1 cellular context compared by ENCODE assay signal in genomic region chr9:35603986-35604577, GRCh38.
A peak's percentile ranks its signal among the peaks of the same experiment; 100 is the strongest.
TF ChIP-seq lines count a peak whose summit lies in the region.

No MANE protein-coding gene starts in this region.

TF ChIP-seq in HepG2, 621 proteins besides CTCF, POLR2A, EP300 and RAD21 (continued from another document and continues in another):
- TF ChIP-seq PRDM15 (CRISPR knock-in tag; IDR thresholded peaks at IDR 0.05) (no peak), ZNF850 (CRISPR knock-in tag; conservative IDR thresholded peaks at IDR 0.05) (no peak), HMGXB3 (CRISPR knock-in tag; IDR thresholded peaks at IDR 0.05; ENCODE audit: borderline replicate concordance) (peak; percentile 87), ZNF121 (CRISPR knock-in tag; IDR thresholded peaks at IDR 0.05) (no peak), ZNF383 (CRISPR knock-in tag; IDR thresholded peaks at IDR 0.05; ENCODE audit: borderline replicate concordance) (peak; percentile 68; the same call in 1 of the 2 replicates), USF2 (IDR thresholded peaks at IDR 0.05; ENCODE audit: low read depth, low read length) (no peak), USF2 (CRISPR knock-in tag; IDR thresholded peaks at IDR 0.05; ENCODE audit: borderline replicate concordance) (no peak), ZNF530 (CRISPR knock-in tag; IDR thresholded peaks at IDR 0.05; ENCODE audit: low read depth) (no peak), FIP1L1 (IDR thresholded peaks at IDR 0.05; ENCODE audit: borderline replicate concordance, insufficient read depth, low read depth, low read length) (0 out of 2 replicates have a peak, but pooled peaks have one; percentile 56), SUZ12 (IDR thresholded peaks at IDR 0.05; ENCODE audit: low read depth, low read length) (no peak), ZSCAN5A (CRISPR knock-in tag; IDR thresholded peaks at IDR 0.05; ENCODE audit: borderline replicate concordance) (peak; percentile 97; the same call in 1 of the 2 replicates), ZNF496 (CRISPR knock-in tag; IDR thresholded peaks at IDR 0.05; ENCODE audit: insufficient replicate concordance) (no peak), E2F1 (CRISPR knock-in tag; IDR thresholded peaks at IDR 0.05) (no peak), ZSCAN31 (CRISPR knock-in tag; IDR thresholded peaks at IDR 0.05; ENCODE audit: low read depth) (0 out of 2 replicates have a peak, but pooled peaks have one; percentile 13), ZNF773 (CRISPR knock-in tag; IDR thresholded peaks at IDR 0.05; ENCODE audit: borderline replicate concordance) (no peak), ZBTB43 (CRISPR knock-in tag; conservative IDR thresholded peaks at IDR 0.05) (no peak; the same call in 1 of the 2 replicates), MYC (CRISPR knock-in tag; IDR thresholded peaks at IDR 0.05; ENCODE audit: borderline replicate concordance) (peak; percentile 88), TOE1 (CRISPR knock-in tag; IDR thresholded peaks at IDR 0.05) (no peak), JUN (CRISPR knock-in tag; IDR thresholded peaks at IDR 0.05) (peak; percentile 33; the same call in 1 of the 2 replicates), ZFX (CRISPR knock-in tag; IDR thresholded peaks at IDR 0.05; ENCODE audit: low read depth) (peak; percentile 47; the same call in 1 of the 2 replicates), TRIM24 (CRISPR knock-in tag; IDR thresholded peaks at IDR 0.05) (no peak), DPF2 (CRISPR knock-in tag; IDR thresholded peaks at IDR 0.05; ENCODE audit: borderline replicate concordance, low read depth) (no peak), JUND (CRISPR knock-in tag; IDR thresholded peaks at IDR 0.05) (no peak), TBL1XR1 (IDR thresholded peaks at IDR 0.05; ENCODE audit: borderline replicate concordance, low read length, partially characterized antibody) (no peak), HOXA3 (CRISPR knock-in tag; IDR thresholded peaks at IDR 0.05) (peak; percentile 90), TEAD3 (CRISPR knock-in tag; optimal IDR thresholded peaks at IDR 0.05; ENCODE audit: borderline replicate concordance) (peak; percentile 73), ZNF597 (CRISPR knock-in tag; IDR thresholded peaks at IDR 0.05) (no peak), PHF5A (CRISPR knock-in tag; IDR thresholded peaks at IDR 0.05; ENCODE audit: low read depth, unreplicated experiment) (peak; percentile 28), ZZZ3 (CRISPR knock-in tag; IDR thresholded peaks at IDR 0.05; ENCODE audit: borderline replicate concordance) (peak; percentile 74; the same call in 1 of the 2 replicates), ZNF230 (CRISPR knock-in tag; IDR thresholded peaks at IDR 0.05) (peak; percentile 86), ZMAT3 (CRISPR knock-in tag; conservative IDR thresholded peaks at IDR 0.05) (peak; percentile 84; the same call in 1 of the 2 replicates), HIVEP1 (CRISPR knock-in tag; IDR thresholded peaks at IDR 0.05) (no peak), ZNF746 (CRISPR knock-in tag; IDR thresholded peaks at IDR 0.05) (peak; percentile 40; the same call in 1 of the 2 replicates), ZFP41 (CRISPR knock-in tag; IDR thresholded peaks at IDR 0.05; ENCODE audit: borderline replicate concordance) (no peak), RFXANK (CRISPR knock-in tag; IDR thresholded peaks at IDR 0.05) (peak; percentile 92), KMT2B (CRISPR knock-in tag; IDR thresholded peaks at IDR 0.05) (peak; percentile 90), NONO (IDR thresholded peaks at IDR 0.05) (no peak), NONO (CRISPR knock-in tag; conservative IDR thresholded peaks at IDR 0.05) (peak; percentile 83), FOXO1 (CRISPR knock-in tag; IDR thresholded peaks at IDR 0.05) (no peak), KDM4B (CRISPR knock-in tag; IDR thresholded peaks at IDR 0.05) (0 out of 2 replicates have a peak, but pooled peaks have one; percentile 7), TGIF2 (CRISPR knock-in tag; IDR thresholded peaks at IDR 0.05) (no peak), HIC2 (CRISPR knock-in tag; IDR thresholded peaks at IDR 0.05; ENCODE audit: low read depth) (no peak), CENPBD1 (CRISPR knock-in tag; IDR thresholded peaks at IDR 0.05; ENCODE audit: borderline replicate concordance, low read depth) (no peak), HNRNPL (IDR thresholded peaks at IDR 0.05; ENCODE audit: low read depth, low read length) (0 out of 2 replicates have a peak, but pooled peaks have one; percentile 33), SMYD3 (CRISPR knock-in tag; IDR thresholded peaks at IDR 0.05) (peak; percentile 78), ZNF766 (CRISPR knock-in tag; IDR thresholded peaks at IDR 0.05; ENCODE audit: borderline replicate concordance) (peak; percentile 68; the same call in 1 of the 2 replicates)
